ENCODE assay signal across 22 cellular contexts in genomic region chr5:96975656-96976055, GRCh38.
"Had no signal": no experiment of that assay in that cellular context is flagged by ENCODE, and none has a peak within 500 bp of the region (broad histone marks: within the 10 kb centered on the region; RNA-seq: fewer than 3 reads in every experiment).

No MANE protein-coding gene starts in this region.

- H3K4me3 ChIP-seq: colonic mucosa, dorsolateral prefrontal cortex, right lobe of liver, stomach, suprapubic skin, transverse colon had no signal

- H3K27me3 Mint-ChIP-seq: activated CD4-positive, alpha-beta memory T cell treated with anti-CD3 and anti-CD28 coated beads for 36 hours; activated naive CD8-positive, alpha-beta T cell treated with anti-CD3 and anti-CD28 coated beads, Interleukin-2, amount 10 ng/mL, durations not matched to agents 7 days and 5 days; effector memory CD8-positive, alpha-beta T cell had no signal

- H3K27ac ChIP-seq: colonic mucosa, dorsolateral prefrontal cortex, right lobe of liver, stomach, suprapubic skin, transverse colon had no signal

- ATAC-seq: effector memory CD8-positive, alpha-beta T cell; esophagus mucosa; right lobe of liver; stimulated activated effector memory CD8-positive, alpha-beta T cell treated with anti-CD3 and anti-CD28 coated beads, Interleukin-12 subunit alpha, Interleukin-12 subunit beta, amount 100 ng/mL, for 72 hours had no signal

- H3K4me3 Mint-ChIP-seq: activated CD4-positive, alpha-beta memory T cell treated with anti-CD3 and anti-CD28 coated beads for 36 hours; activated naive CD8-positive, alpha-beta T cell treated with anti-CD3 and anti-CD28 coated beads, Interleukin-2, amount 10 ng/mL, durations not matched to agents 7 days and 5 days; nephron progenitor cell; stimulated activated effector memory CD8-positive, alpha-beta T cell treated with anti-CD3 and anti-CD28 coated beads, Interleukin-12 subunit alpha, Interleukin-12 subunit beta, amount 100 ng/mL, for 72 hours; T-helper 1 cell treated with Interleukin-12 subunit alpha and Interleukin-12 subunit beta and Interleukin-4 antibody, amounts not matched to agents 30 μg/mL and 1 μg/mL, for 36 hours had no signal

- H3K9me3 Mint-ChIP-seq: activated CD4-positive, alpha-beta memory T cell treated with anti-CD3 and anti-CD28 coated beads for 36 hours; activated naive CD8-positive, alpha-beta T cell treated with anti-CD3 and anti-CD28 coated beads, Interleukin-2, amount 10 ng/mL, durations not matched to agents 7 days and 5 days; effector memory CD8-positive, alpha-beta T cell; nephron progenitor cell; stimulated activated effector memory CD8-positive, alpha-beta T cell treated with anti-CD3 and anti-CD28 coated beads, Interleukin-12 subunit alpha, Interleukin-12 subunit beta, amount 100 ng/mL, for 72 hours; T-helper 1 cell treated with Interleukin-12 subunit alpha and Interleukin-12 subunit beta and Interleukin-4 antibody, amounts not matched to agents 30 μg/mL and 1 μg/mL, for 36 hours had no signal

- H3K9me3 ChIP-seq: colonic mucosa, right lobe of liver, stomach, suprapubic skin, transverse colon had no signal

- H3K27me3 ChIP-seq: colonic mucosa, dorsolateral prefrontal cortex, right lobe of liver, stomach, suprapubic skin, transverse colon had no signal

- H3K36me3 ChIP-seq: colonic mucosa had no signal

- H3K27ac Mint-ChIP-seq: activated CD4-positive, alpha-beta memory T cell treated with anti-CD3 and anti-CD28 coated beads for 36 hours; activated naive CD8-positive, alpha-beta T cell treated with anti-CD3 and anti-CD28 coated beads, Interleukin-2, amount 10 ng/mL, durations not matched to agents 7 days and 5 days; nephron progenitor cell; T-helper 1 cell treated with Interleukin-12 subunit alpha and Interleukin-12 subunit beta and Interleukin-4 antibody, amounts not matched to agents 30 μg/mL and 1 μg/mL, for 36 hours had no signal

- DNase-seq: activated CD4-positive, alpha-beta memory T cell treated with anti-CD3 and anti-CD28 coated beads for 36 hours; activated CD4-positive, alpha-beta T cell treated with anti-CD3 and anti-CD28 coated beads for 48 hours; activated CD4-positive, CD25-positive, alpha-beta regulatory T cell; activated naive CD4-positive, alpha-beta T cell treated with Interleukin-2 at 50 U/mL for 16 hours; activated naive CD8-positive, alpha-beta T cell treated with anti-CD3 and anti-CD28 coated beads, Interleukin-2, amount 10 ng/mL, durations not matched to agents 7 days and 5 days; activated T-cell treated with anti-CD3 and anti-CD28 coated beads, Interleukin-2, amount 50 U/mL, for 48 hours; amygdala; colonic mucosa; dorsolateral prefrontal cortex; effector memory CD8-positive, alpha-beta T cell; kidney; nephron progenitor cell; nucleus accumbens; right lobe of liver; small intestine; stimulated activated CD4-positive, alpha-beta T cell treated with anti-CD3 and anti-CD28 coated beads, Interleukin-2, amount 100 ng/mL, for 24 hours; stomach; transverse colon had no signal

- H3K4me1 ChIP-seq: colonic mucosa, right lobe of liver had no signal
